32 cellular contexts compared by ENCODE assay signal in genomic region chr17:40912506-40913220, GRCh38. TPM values are rescaled to one million over a fixed set of nuclear protein-coding genes. Genes with fewer than 3 reads are reported as not detected.
DNase-seq lines count a peak whose midpoint lies in the region; ATAC-seq and TF ChIP-seq lines count a peak whose summit lies in the region.
"Had no signal": no experiment of that assay in that cellular context is flagged by ENCODE, and none has a peak within 500 bp of the region (broad histone marks: within the 10 kb centered on the region; RNA-seq: fewer than 3 reads in every experiment).

No MANE protein-coding gene starts in this region.

- TF ChIP-seq RAD21 in HCT116 (IDR thresholded peaks at IDR 0.05; ENCODE audit: low read depth), result no peak

- no peaks in the 10 kb centered on the region for H3K9me2 ChIP-seq in HCT116 (ENCODE audit: insufficient read depth)

- no peak for ATAC-seq in HCT116
- ATAC-seq in RWPE2 (ENCODE audit: low read depth), result no peak
- ATAC-seq in activated CD8-positive, alpha-beta memory T cell treated with anti-CD3 and anti-CD28 coated beads, Interleukin-2, amount 10 ng/mL, durations not matched to agents 7 days and 5 days, result no peak
- no peak for ATAC-seq in GM21529 (IDR thresholded peaks at IDR 0.05; ENCODE audit: unreplicated experiment)
- ATAC-seq: left cardiac atrium; stimulated activated effector memory CD8-positive, alpha-beta T cell treated with anti-CD3 and anti-CD28 coated beads, Interleukin-12 subunit alpha, Interleukin-12 subunit beta, amount 100 ng/mL, for 72 hours had no signal

- H3K9me3 Mint-ChIP-seq in activated CD8-positive, alpha-beta memory T cell treated with anti-CD3 and anti-CD28 coated beads, Interleukin-2, amount 10 ng/mL, durations not matched to agents 7 days and 5 days (ENCODE audit: low read depth), result no peaks in the 10 kb centered on the region
- H3K9me3 Mint-ChIP-seq: activated CD4-positive, alpha-beta T cell treated with anti-CD3 and anti-CD28 coated beads, Interleukin-2, amount 10 ng/mL, durations not matched to agents 24 days and 14 days; central memory CD8-positive, alpha-beta T cell; IgD-negative memory B cell; memory B cell; stimulated activated effector memory CD8-positive, alpha-beta T cell treated with anti-CD3 and anti-CD28 coated beads, Interleukin-12 subunit alpha, Interleukin-12 subunit beta, amount 100 ng/mL, for 72 hours had no signal

- H3K27me3 Mint-ChIP-seq in activated CD8-positive, alpha-beta memory T cell treated with anti-CD3 and anti-CD28 coated beads, Interleukin-2, amount 10 ng/mL, durations not matched to agents 7 days and 5 days, result peaks cover 39% of the 10 kb centered on the region

- TF ChIP-seq CTCF in A673 (conservative IDR thresholded peaks at IDR 0.05; ENCODE audit: low read depth, low read length), result no peak
- TF ChIP-seq CTCF in HCT116 (IDR thresholded peaks at IDR 0.05 in 2 of 3, conservative IDR thresholded peaks at IDR 0.05 in 1 of 3; ENCODE audit: borderline replicate concordance in 1 of 3, insufficient read depth in 1 of 3, low read depth in 2 of 3, low read length in 2 of 3), result no peak
- no peak for TF ChIP-seq CTCF in RWPE2 (IDR thresholded peaks at IDR 0.05; ENCODE audit: poor library complexity, severe bottlenecking)

- intact Hi-C loops in A673 (cut with micrococcal nuclease; ENCODE audit: unreplicated experiment) (no loop called here), HCT116 (cut with micrococcal nuclease) (no loop called here)

- H3K79me2 ChIP-seq in HCT116 (ENCODE audit: insufficient read depth, low read length), result no peaks in the 10 kb centered on the region

- no peaks in the 10 kb centered on the region for H3K36me3 Mint-ChIP-seq in activated CD8-positive, alpha-beta memory T cell treated with anti-CD3 and anti-CD28 coated beads, Interleukin-2, amount 10 ng/mL, durations not matched to agents 7 days and 5 days
- H3K36me3 Mint-ChIP-seq: activated naive CD8-positive, alpha-beta T cell; memory B cell; stimulated activated effector memory CD8-positive, alpha-beta T cell treated with anti-CD3 and anti-CD28 coated beads, Interleukin-12 subunit alpha, Interleukin-12 subunit beta, amount 100 ng/mL, for 72 hours had no signal

- peaks cover 1% of the 10 kb centered on the region for H3K4me1 Mint-ChIP-seq in activated CD8-positive, alpha-beta memory T cell treated with anti-CD3 and anti-CD28 coated beads, Interleukin-2, amount 10 ng/mL, durations not matched to agents 7 days and 5 days
- H3K4me1 Mint-ChIP-seq: central memory CD8-positive, alpha-beta T cell; stimulated activated effector memory CD8-positive, alpha-beta T cell treated with anti-CD3 and anti-CD28 coated beads, Interleukin-12 subunit alpha, Interleukin-12 subunit beta, amount 100 ng/mL, for 72 hours had no signal

- no peak overlapping the region for H3K4me3 ChIP-seq in A673 (ENCODE audit: low read depth, low read length, poor library complexity, severe bottlenecking)
- H3K4me3 ChIP-seq in HCT116 (replicated peaks in 1 of 2; ENCODE audit: low read depth in 1 of 2, low read length in 2 of 2), result no peak overlapping the region
- no peak overlapping the region for H3K4me3 ChIP-seq in RWPE2 (ENCODE audit: severe bottlenecking)
- H3K4me3 ChIP-seq: ascending aorta, MG63, SK-N-MC, skin epidermis, suprapubic skin, uterus had no signal

- POLR2A ChIA-PET in A673 (lab: Charles Lee; ENCODE audit: low non-redundant PET), result interaction anchor here (0.7 kb wide), 1 partner anchor 1547 kb away, joined by 10 read pairs; no protein-coding TSS in a partner anchor
- POLR2A ChIA-PET in HCT116 (lab: Charles Lee), result interaction anchor here (0.6 to 0.7 kb wide), 2 partner anchors 40 to 586 kb away, joined by 3 to 4 read pairs; no protein-coding TSS in a partner anchor

- no peaks in the 10 kb centered on the region for H4K20me1 ChIP-seq in HCT116 (ENCODE audit: insufficient read depth)

- RAD21 ChIA-PET in HCT116 (lab: Charles Lee; ENCODE audit: low non-redundant PET in 1 of 2, low total read pairs in 2 of 2, uncharacterized antibody in 2 of 2, unreplicated experiment in 2 of 2), result no interaction called here

- H3K27me3 ChIP-seq in A673 (replicated peaks; ENCODE audit: insufficient read depth, low read depth, low read length, poor library complexity) (no peaks in the 10 kb centered on the region), HCT116 (ENCODE audit: insufficient read depth, low read length) (no peaks in the 10 kb centered on the region), RWPE2 (ENCODE audit: insufficient read depth, poor library complexity, severe bottlenecking) (no peaks in the 10 kb centered on the region)
- H3K27me3 ChIP-seq: ascending aorta, MG63, suprapubic skin, uterus had no signal

- no peak overlapping the region for H2AFZ ChIP-seq in HCT116 (ENCODE audit: low read depth, low read length, poor library complexity, severe bottlenecking)

- no TSS peak for BruUV-seq in A673 (replicated peaks; lab: Mats Ljungman, UMichigan)
- BruUV-seq in HCT116 (replicated peaks; lab: Mats Ljungman, UMichigan), result no TSS peak

- DNase-seq in A673 (ENCODE audit: low spot score), result no peak
- DNase-seq in HCT116 (ENCODE audit: low read depth, low spot score), result no peak
- no peak for DNase-seq in RWPE2 (ENCODE audit: low spot score)
- DNase-seq in left kidney (ENCODE audit: low read depth, low spot score), result peak; percentile 62
- no peak for DNase-seq in activated CD8-positive, alpha-beta memory T cell treated with anti-CD3 and anti-CD28 coated beads, Interleukin-2, amount 10 ng/mL, durations not matched to agents 7 days and 5 days
- no peak for DNase-seq in NCI-H82 (lab: John Stamatoyannopoulos, UW)
- no peak for DNase-seq in GF-D8 (lab: John Stamatoyannopoulos, UW)
- DNase-seq: activated CD4-positive, alpha-beta T cell treated with anti-CD3 and anti-CD28 coated beads, Interleukin-2, amount 10 ng/mL, durations not matched to agents 24 days and 14 days; EL; head of caudate nucleus; left cardiac atrium; MG63; NCI-H146; NCI-H510A treated with DMSO at 0.1 percent for 48 hours; NK-92 treated with Interleukin-12 subunit alpha and Interleukin-12 subunit beta, amount 100 ng/mL, for 24 hours; RPMI8226; T-helper 2 cell; uterus; WERI-Rb-1 had no signal

- H3K4me2 ChIP-seq in HCT116 (ENCODE audit: low read length), result peak overlapping the region; percentile 4; the same call in 1 of the 2 replicates

- TF ChIP-seq POLR2A in HCT116 (IDR thresholded peaks at IDR 0.05; ENCODE audit: borderline replicate concordance, extremely low read depth, insufficient read depth, insufficient read length), result no peak

- H3K9me3 ChIP-seq in A673 (ENCODE audit: low read depth, low read length, poor library complexity, severe bottlenecking) (no peaks in the 10 kb centered on the region), HCT116 (ENCODE audit: control insufficient read depth in 1 of 2, insufficient read depth in 1 of 2, low read depth in 1 of 2, low read length in 2 of 2) (no peaks in the 10 kb centered on the region), RWPE2 (ENCODE audit: severe bottlenecking) (no peaks in the 10 kb centered on the region)
- H3K9me3 ChIP-seq: ascending aorta, MG63, suprapubic skin, uterus had no signal

- H3K9ac ChIP-seq in HCT116 (ENCODE audit: low read length), result peak overlapping the region; percentile 19

- H3K36me3 ChIP-seq in A673 (ENCODE audit: insufficient read depth, low read length, poor library complexity, severe bottlenecking) (no peaks in the 10 kb centered on the region), HCT116 (ENCODE audit: control insufficient read depth in 1 of 2, insufficient read depth in 2 of 2, low read length in 2 of 2) (no peaks in the 10 kb centered on the region; a peak in 1 of 4 replicates), RWPE2 (ENCODE audit: low read depth) (no peaks in the 10 kb centered on the region)
- H3K36me3 ChIP-seq: ascending aorta, MG63, suprapubic skin, uterus, WERI-Rb-1 had no signal

- CTCF ChIA-PET in A673 (lab: Charles Lee) (no interaction called here), HCT116 (lab: Charles Lee) (interaction anchor here (1.5 to 1.7 kb wide), 3 partner anchors 44 to 635 kb away, joined by 4 to 5 read pairs (median 5); no protein-coding TSS in a partner anchor)
- CTCF ChIA-PET in activated CD8-positive, alpha-beta memory T cell treated with anti-CD3 and anti-CD28 coated beads, Interleukin-2, amount 10 ng/mL, durations not matched to agents 7 days and 5 days (lab: Charles Lee), result interaction anchor here (2.0 kb wide), 1 partner anchor 637 kb away, joined by 4 read pairs; no protein-coding TSS in a partner anchor

- peaks cover 30% of the 10 kb centered on the region for H3K4me1 ChIP-seq in A673 (ENCODE audit: insufficient read depth, low read length, poor library complexity, severe bottlenecking)
- peaks cover 67 to 81% of the 10 kb centered on the region in 2 experiments for H3K4me1 ChIP-seq in HCT116 (ENCODE audit: control insufficient read depth in 1 of 2, insufficient read depth in 2 of 2, low read length in 2 of 2)
- H3K4me1 ChIP-seq in RWPE2 (ENCODE audit: insufficient read depth, poor library complexity, severe bottlenecking), result peaks cover 52% of the 10 kb centered on the region

- no peak overlapping the region for H3K27ac Mint-ChIP-seq in activated CD8-positive, alpha-beta memory T cell treated with anti-CD3 and anti-CD28 coated beads, Interleukin-2, amount 10 ng/mL, durations not matched to agents 7 days and 5 days
- H3K27ac Mint-ChIP-seq: activated CD4-positive, alpha-beta T cell treated with anti-CD3 and anti-CD28 coated beads, Interleukin-2, amount 10 ng/mL, durations not matched to agents 24 days and 14 days; activated naive CD8-positive, alpha-beta T cell; IgD-negative memory B cell; memory B cell; stimulated activated effector memory CD8-positive, alpha-beta T cell treated with anti-CD3 and anti-CD28 coated beads, Interleukin-12 subunit alpha, Interleukin-12 subunit beta, amount 100 ng/mL, for 72 hours had no signal

- H3K27ac ChIP-seq in A673 (ENCODE audit: low read depth, low read length, poor library complexity, severe bottlenecking) (peak overlapping the region; percentile 23), HCT116 (ENCODE audit: low read depth, low read length) (peak overlapping the region; percentile 77), RWPE2 (ENCODE audit: poor library complexity, severe bottlenecking) (peak overlapping the region; percentile 96)
- H3K27ac ChIP-seq: ascending aorta, uterus, WERI-Rb-1 had no signal

- no peak overlapping the region for H3K4me3 Mint-ChIP-seq in activated CD8-positive, alpha-beta memory T cell treated with anti-CD3 and anti-CD28 coated beads, Interleukin-2, amount 10 ng/mL, durations not matched to agents 7 days and 5 days
- H3K4me3 Mint-ChIP-seq: activated CD4-positive, alpha-beta T cell treated with anti-CD3 and anti-CD28 coated beads, Interleukin-2, amount 10 ng/mL, durations not matched to agents 24 days and 14 days; activated naive CD8-positive, alpha-beta T cell; central memory CD8-positive, alpha-beta T cell; IgD-negative memory B cell; memory B cell; stimulated activated effector memory CD8-positive, alpha-beta T cell treated with anti-CD3 and anti-CD28 coated beads, Interleukin-12 subunit alpha, Interleukin-12 subunit beta, amount 100 ng/mL, for 72 hours had no signal

RNA-seq across cellular contexts. Expression of gene KRT23, which starts 24.8 kb away (rescaled TPM):
- total RNA-seq in A673 (2021) (not detected in 2 replicates), HCT116 (2021; ENCODE audit: unreplicated experiment) (19.0 TPM)
- polyA plus RNA-seq in HCT116 (2012), result 19.4 and 19.7 TPM in 2 replicates
- not detected for total RNA-seq in activated CD8-positive, alpha-beta memory T cell treated with anti-CD3 and anti-CD28 coated beads, Interleukin-2, amount 10 ng/mL, durations not matched to agents 7 days and 5 days
- total RNA-seq: activated CD4-positive, alpha-beta T cell treated with anti-CD3 and anti-CD28 coated beads, Interleukin-2, amount 10 ng/mL, durations not matched to agents 24 days and 14 days; ascending aorta; dermis microvascular lymphatic vessel endothelial cell had no signal
- polyA plus RNA-seq: IgD-negative memory B cell had no signal

RNA-seq across cellular contexts. Expression of gene KRT20, which starts 27.6 kb away (rescaled TPM):
- total RNA-seq in A673 (2021) (not detected in 2 replicates), HCT116 (2021; ENCODE audit: unreplicated experiment) (1.5 TPM)
- 0.40 and 0.49 TPM in 2 replicates for polyA plus RNA-seq in HCT116 (2012)
- not detected for total RNA-seq in activated CD8-positive, alpha-beta memory T cell treated with anti-CD3 and anti-CD28 coated beads, Interleukin-2, amount 10 ng/mL, durations not matched to agents 7 days and 5 days
- total RNA-seq: activated CD4-positive, alpha-beta T cell treated with anti-CD3 and anti-CD28 coated beads, Interleukin-2, amount 10 ng/mL, durations not matched to agents 24 days and 14 days; ascending aorta; dermis microvascular lymphatic vessel endothelial cell; left cardiac atrium; omental fat pad had no signal
- polyA plus RNA-seq: BJ, IgD-negative memory B cell had no signal

RNA-seq across cellular contexts. Expression of gene KRT12, which starts 45.6 kb away (rescaled TPM):
- not detected in 2 replicates for total RNA-seq in A673 (2021)
- not detected for total RNA-seq in HCT116 (2021; ENCODE audit: unreplicated experiment)
- polyA plus RNA-seq in HCT116 (2012), result 0.08 and 0.20 TPM in 2 replicates
- total RNA-seq in activated CD8-positive, alpha-beta memory T cell treated with anti-CD3 and anti-CD28 coated beads, Interleukin-2, amount 10 ng/mL, durations not matched to agents 7 days and 5 days, result not detected
- total RNA-seq: activated CD4-positive, alpha-beta T cell treated with anti-CD3 and anti-CD28 coated beads, Interleukin-2, amount 10 ng/mL, durations not matched to agents 24 days and 14 days; ascending aorta; dermis microvascular lymphatic vessel endothelial cell; left cardiac atrium; omental fat pad; suprapubic skin; uterus had no signal
- polyA plus RNA-seq: BJ, IgD-negative memory B cell had no signal

RNA-seq across cellular contexts. Expression of gene KRT39, which starts 54.1 kb away (rescaled TPM):
- total RNA-seq in A673 (2021) (not detected in 2 replicates), HCT116 (2021; ENCODE audit: unreplicated experiment) (not detected)
- polyA plus RNA-seq in HCT116 (2012), result 0.09 and 0.10 TPM in 2 replicates
- total RNA-seq in activated CD8-positive, alpha-beta memory T cell treated with anti-CD3 and anti-CD28 coated beads, Interleukin-2, amount 10 ng/mL, durations not matched to agents 7 days and 5 days, result not detected
- total RNA-seq: activated CD4-positive, alpha-beta T cell treated with anti-CD3 and anti-CD28 coated beads, Interleukin-2, amount 10 ng/mL, durations not matched to agents 24 days and 14 days; ascending aorta; dermis microvascular lymphatic vessel endothelial cell; left cardiac atrium; omental fat pad; uterus had no signal
- polyA plus RNA-seq: BJ, IgD-negative memory B cell had no signal

Comparison
In these comparisons a context has a peak if more than half of its experiments do, and no peak if none do; other contexts are left out.
1. H3K27ac ChIP-seq: peak in every context shown above with its lines; median percentile 96 in RWPE2; 77 in HCT116; 23 in A673.
2. RNA of gene KRT23, which starts 24.8 kb away (total RNA-seq): 19.0 TPM in HCT116 (single experiment); not detected in A673 and not detected in activated CD8-positive, alpha-beta memory T cell treated with anti-CD3 and anti-CD28 coated beads, Interleukin-2, amount 10 ng/mL, durations not matched to agents 7 days and 5 days; every median in the first group is over 10 times any median in the second.